In the genomic region with DNA sequence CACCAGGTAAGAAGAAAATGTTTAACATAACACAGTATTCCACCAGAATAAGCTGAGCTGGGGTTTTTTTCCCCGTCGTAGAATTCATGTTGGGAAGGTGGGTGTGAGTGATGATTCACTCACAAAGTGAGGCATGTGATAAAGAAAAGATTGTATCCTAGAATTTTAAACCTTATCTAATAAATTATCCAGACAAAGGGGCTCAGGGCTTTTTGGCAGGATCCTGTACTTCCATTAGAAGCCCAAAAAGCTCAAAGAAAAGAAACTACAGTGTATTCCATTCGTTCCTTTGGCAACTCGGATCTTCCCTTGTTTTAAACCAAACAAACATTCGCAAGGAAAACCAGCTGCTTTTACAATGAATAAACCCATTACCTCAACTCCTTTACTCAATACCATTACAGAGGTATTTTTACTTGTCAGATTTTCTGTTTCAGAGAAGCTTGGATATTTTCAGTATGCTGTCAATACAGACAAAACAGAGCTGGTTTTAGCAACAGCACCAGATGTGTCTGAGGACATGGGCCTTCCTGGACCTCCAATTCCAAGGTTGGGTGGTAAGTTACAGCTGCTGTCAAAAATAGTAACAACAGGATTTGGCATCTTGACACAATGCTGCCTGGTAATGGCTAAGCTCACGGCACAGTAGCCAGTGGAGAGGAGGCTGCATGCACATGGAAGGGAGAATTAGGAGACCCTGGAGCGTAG, we compare ENCODE assay signal across 15 cellular contexts.
DNase-seq lines count a peak whose midpoint lies in the region; ATAC-seq, FAIRE-seq and TF ChIP-seq lines count a peak whose summit lies in the region.
"Had no signal": no experiment of that assay in that cellular context is flagged by ENCODE, and none has a peak within 500 bp of the region (broad histone marks: within the 10 kb centered on the region; RNA-seq: fewer than 3 reads in every experiment).

No MANE protein-coding gene starts in this region.

- H3K79me2 ChIP-seq in astrocyte (ENCODE audit: insufficient read depth, low read length): no peaks in the 10 kb centered on the region

- no peaks in the 10 kb centered on the region for H3K27me3 Mint-ChIP-seq in astrocyte (ENCODE audit: low read depth, unreplicated experiment)
- peaks cover 0 to 2% of the 10 kb centered on the region in 2 donors for H3K27me3 Mint-ChIP-seq in CD4-positive, alpha-beta memory T cell

- POLR2A ChIA-PET in CD4-positive, alpha-beta memory T cell (lab: Charles Lee; ENCODE audit: partially characterized antibody): no interaction called here

- intact Hi-C loops in left cardiac atrium (cut with DNase I): loop anchor here in 1 of 2 donors (5.0 kb wide), 2 partner anchors 48 to 107 kb away; no protein-coding TSS in a partner anchor
- intact Hi-C loops in CD4-positive, alpha-beta memory T cell (cut with micrococcal nuclease): no loop called here

- FAIRE-seq in astrocyte (lab: Jason Lieb, UNC): peak; percentile 74

- TF ChIP-seq CTCF in astrocyte (IDR thresholded peaks at IDR 0.05; ENCODE audit: insufficient read depth, low read depth, low read length): no peak

- H2AFZ ChIP-seq in astrocyte (ENCODE audit: low read depth, low read length): peak overlapping the region; percentile 22

- H3K27me3 ChIP-seq in astrocyte (ENCODE audit: insufficient read depth, low read length) (no peaks in the 10 kb centered on the region), skeletal muscle tissue (ENCODE audit: control insufficient read depth in 3 of 3, insufficient read depth in 3 of 3, low read length in 3 of 3) (no peaks in the 10 kb centered on the region)
- no peaks in the 10 kb centered on the region for H3K27me3 ChIP-seq in CD4-positive, alpha-beta memory T cell (ENCODE audit: insufficient read depth, low read length)

- H4K20me1 ChIP-seq in astrocyte (ENCODE audit: insufficient read depth, low read length): no peaks in the 10 kb centered on the region

- peak overlapping the region; percentile 95 for H3K27ac Mint-ChIP-seq in astrocyte (ENCODE audit: unreplicated experiment)
- H3K27ac Mint-ChIP-seq in CD4-positive, alpha-beta memory T cell: no peak overlapping the region

- peak; percentile 36 to 44 for ATAC-seq in left cardiac atrium
- ATAC-seq: lower lobe of right lung had no signal

- H3K9ac ChIP-seq in astrocyte (ENCODE audit: low read length) (peak overlapping the region; percentile 63), skeletal muscle tissue (ENCODE audit: low read depth in 1 of 3, low read length in 3 of 3) (no peak overlapping the region)

- H3K4me1 Mint-ChIP-seq in astrocyte (ENCODE audit: low read depth, unreplicated experiment): peaks cover 52% of the 10 kb centered on the region
- peaks cover 8 to 20% (median 15%) of the 10 kb centered on the region in 4 donors for H3K4me1 Mint-ChIP-seq in CD4-positive, alpha-beta memory T cell

- peak overlapping the region; percentile 64 for H3K4me2 ChIP-seq in astrocyte (ENCODE audit: low read length)

- CTCF ChIA-PET in CD4-positive, alpha-beta memory T cell (lab: Charles Lee; ENCODE audit: partially characterized antibody): interaction anchor here (1.1 kb wide), 1 partner anchor 11 kb away, joined by 3 read pairs; no protein-coding TSS in a partner anchor

- DNase-seq in GM04503 (ENCODE audit: low read depth) (peak; percentile 68), astrocyte (ENCODE audit: low read depth) (peak; percentile 94), left cardiac atrium (no peak), DMS153 treated with DMSO at 0.1 percent for 48 hours (lab: John Stamatoyannopoulos, UW; ENCODE audit: unreplicated experiment) (no peak), UCSD-AML1 (lab: John Stamatoyannopoulos, UW; ENCODE audit: unreplicated experiment) (no peak)
- DNase-seq in CD4-positive, alpha-beta memory T cell: no peak
- DNase-seq in activated naive CD4-positive, alpha-beta T cell treated with Interleukin-2 at 50 U/mL for 16 hours: no peak
- DNase-seq: activated CD4-positive, CD25-positive, alpha-beta regulatory T cell treated with anti-CD3 and anti-CD28 coated beads, Interleukin-2, amount 50 U/mL, for 72 hours; activated T-cell treated with anti-CD3 and anti-CD28 coated beads for 4 hours; anterior cingulate cortex; H7; lower lobe of right lung; NCI-H2171; stimulated activated CD4-positive, alpha-beta T cell treated with anti-CD3 and anti-CD28 coated beads, Interleukin-12 subunit alpha, Interleukin-12 subunit beta, amount 100 ng/mL, for 4 hours had no signal

- H3K9me3 Mint-ChIP-seq in astrocyte (ENCODE audit: unreplicated experiment): peaks cover 5% of the 10 kb centered on the region
- peaks cover 0 to 19% (median 14%) of the 10 kb centered on the region in 8 donors for H3K9me3 Mint-ChIP-seq in CD4-positive, alpha-beta memory T cell

- peak overlapping the region; percentile 22 for H3K4me3 ChIP-seq in astrocyte (ENCODE audit: insufficient read depth, low read depth, low read length)
- H3K4me3 ChIP-seq in skeletal muscle tissue (ENCODE audit: low read length in 3 of 3): peak overlapping the region in 1 of 3 donors; percentile 28
- H3K4me3 ChIP-seq in CD4-positive, alpha-beta memory T cell (ENCODE audit: low read length in 2 of 2): no peak overlapping the region
- H3K4me3 ChIP-seq: lower lobe of right lung had no signal

- H3K27ac ChIP-seq in astrocyte (ENCODE audit: low read depth, low read length) (peak overlapping the region; percentile 86), skeletal muscle tissue (ENCODE audit: low read depth, low read length) (peak overlapping the region; percentile 94)
- H3K27ac ChIP-seq in CD4-positive, alpha-beta memory T cell (ENCODE audit: low read depth, low read length): no peak overlapping the region
- H3K27ac ChIP-seq: lower lobe of right lung had no signal

- peaks cover 54% of the 10 kb centered on the region for H3K4me1 ChIP-seq in astrocyte (ENCODE audit: insufficient read depth, low read length)
- H3K4me1 ChIP-seq in skeletal muscle tissue (ENCODE audit: control insufficient read depth in 3 of 3, insufficient read depth in 3 of 3, low read length in 3 of 3): peaks cover 45 to 62% (median 62%) of the 10 kb centered on the region in 3 donors
- H3K4me1 ChIP-seq in CD4-positive, alpha-beta memory T cell (ENCODE audit: insufficient read depth, low read length): peaks cover 16% of the 10 kb centered on the region

- no peaks in the 10 kb centered on the region for H3K36me3 ChIP-seq in astrocyte (ENCODE audit: insufficient read depth, low read length)
- H3K36me3 ChIP-seq in skeletal muscle tissue (ENCODE audit: control insufficient read depth in 3 of 3, insufficient read depth in 3 of 3, low read length in 3 of 3): no peaks in the 10 kb centered on the region
- no peaks in the 10 kb centered on the region for H3K36me3 ChIP-seq in CD4-positive, alpha-beta memory T cell (ENCODE audit: insufficient read depth, low read length)
- H3K36me3 ChIP-seq: lower lobe of right lung had no signal

- no peak overlapping the region for H3K4me3 Mint-ChIP-seq in astrocyte (ENCODE audit: unreplicated experiment)
- H3K4me3 Mint-ChIP-seq in CD4-positive, alpha-beta memory T cell: no peak overlapping the region

- no peaks in the 10 kb centered on the region for H3K9me3 ChIP-seq in astrocyte (ENCODE audit: insufficient read depth, low read depth, low read length)
- no peaks in the 10 kb centered on the region for H3K9me3 ChIP-seq in skeletal muscle tissue (ENCODE audit: control insufficient read depth in 3 of 3, low read length in 3 of 3)
- H3K9me3 ChIP-seq in CD4-positive, alpha-beta memory T cell (ENCODE audit: control insufficient read depth in 1 of 2, low read length in 2 of 2): peaks cover 0 to 3% of the 10 kb centered on the region in 2 donors
- H3K9me3 ChIP-seq: lower lobe of right lung had no signal

- peaks cover 2% of the 10 kb centered on the region for H3K36me3 Mint-ChIP-seq in astrocyte (ENCODE audit: low read depth, unreplicated experiment)
- H3K36me3 Mint-ChIP-seq in CD4-positive, alpha-beta memory T cell: peaks cover 0 to 6% of the 10 kb centered on the region in 2 donors

Comparison
In these comparisons a context has a peak if more than half of its experiments do, and no peak if none do; other contexts are left out.
1. DNase-seq: peak in GM04503 (single experiment) and astrocyte (single experiment); none in left cardiac atrium (single experiment), CD4-positive, alpha-beta memory T cell (0 of 5), DMS153 treated with DMSO at 0.1 percent for 48 hours (single experiment), activated naive CD4-positive, alpha-beta T cell treated with Interleukin-2 at 50 U/mL for 16 hours (single experiment) and UCSD-AML1 (single experiment).